22 cellular contexts compared by ENCODE assay signal in genomic region chr7:130153251-130153908, GRCh38. TPM values are rescaled to one million over a fixed set of nuclear protein-coding genes. Genes with fewer than 3 reads are reported as not detected.
DNase-seq lines count a peak whose midpoint lies in the region; ATAC-seq and TF ChIP-seq lines count a peak whose summit lies in the region.
"Had no signal": no experiment of that assay in that cellular context is flagged by ENCODE, and none has a peak within 500 bp of the region (broad histone marks: within the 10 kb centered on the region; RNA-seq: fewer than 3 reads in every experiment).

No MANE protein-coding gene starts in this region.

- H3K9me3 Mint-ChIP-seq in MCF 10A (ENCODE audit: unreplicated experiment): no peaks in the 10 kb centered on the region
- H3K9me3 Mint-ChIP-seq: CD4-positive, alpha-beta T cell had no signal

- H3K4me1 ChIP-seq in breast epithelium (peaks cover 4 to 5% of the 10 kb centered on the region in 2 donors), A673 (ENCODE audit: insufficient read depth, low read length, poor library complexity, severe bottlenecking) (no peaks in the 10 kb centered on the region), HAP-1 (no peaks in the 10 kb centered on the region), stomach (peaks cover 5 to 29% (median 21%) of the 10 kb centered on the region in 4 donors)

- CTCF ChIA-PET in MCF 10A (lab: Yijun Ruan, JAX) (interaction anchor here (0.5 to 0.6 kb wide), 4 partner anchors 12 to 661 kb away, joined by 3 to 4 read pairs (median 3); no protein-coding TSS in a partner anchor), A673 (lab: Charles Lee) (no interaction called here)

- DNase-seq in breast epithelium (ENCODE audit: low spot score in 2 of 2) (no peak), MCF 10A (ENCODE audit: unreplicated experiment) (no peak), omental fat pad (ENCODE audit: low spot score) (no peak), NCI-H2107 treated with DMSO at 0.1 percent for 48 hours (lab: John Stamatoyannopoulos, UW; ENCODE audit: unreplicated experiment) (no peak), A673 (ENCODE audit: low spot score) (no peak), HAP-1 (ENCODE audit: low spot score in 2 of 2) (no peak), stomach (no peak)
- DNase-seq: ACHN; activated CD8-positive, alpha-beta T cell treated with anti-CD3 and anti-CD28 coated beads, Interleukin-2, amount 10 ng/mL, durations not matched to agents 7 days and 5 days; activated naive CD8-positive, alpha-beta T cell treated with anti-CD3 and anti-CD28 coated beads for 36 hours; CD4-positive, alpha-beta T cell; left ventricle myocardium inferior; posterior cingulate gyrus; T-helper 17 cell; WERI-Rb-1 had no signal

- peak; percentile 37 for ATAC-seq in esophagus mucosa
- ATAC-seq in omental fat pad (ENCODE audit: low FRiP score): peak; percentile 7
- ATAC-seq: activated CD8-positive, alpha-beta T cell treated with anti-CD3 and anti-CD28 coated beads, Interleukin-2, amount 10 ng/mL, durations not matched to agents 7 days and 5 days had no signal

- H3K9me3 ChIP-seq in breast epithelium: no peaks in the 10 kb centered on the region
- no peaks in the 10 kb centered on the region for H3K9me3 ChIP-seq in A673 (ENCODE audit: low read depth, low read length, poor library complexity, severe bottlenecking)
- H3K9me3 ChIP-seq in HAP-1: no peaks in the 10 kb centered on the region
- H3K9me3 ChIP-seq in stomach: peaks cover 0 to 9% (median 0%) of the 10 kb centered on the region in 4 donors
- H3K9me3 ChIP-seq: MG63, testis had no signal

- H3K36me3 ChIP-seq in breast epithelium (no peaks in the 10 kb centered on the region), A673 (ENCODE audit: insufficient read depth, low read length, poor library complexity, severe bottlenecking) (no peaks in the 10 kb centered on the region), HAP-1 (replicated peaks) (no peaks in the 10 kb centered on the region), stomach (peaks cover 0 to 11% (median 3%) of the 10 kb centered on the region in 4 donors)
- H3K36me3 ChIP-seq: left ventricle myocardium inferior, MG63, WERI-Rb-1 had no signal

- TF ChIP-seq EP300 in stomach (IDR thresholded peaks at IDR 0.05): no peak

- no peak overlapping the region for H3K4me3 Mint-ChIP-seq in MCF 10A (ENCODE audit: unreplicated experiment)
- H3K4me3 Mint-ChIP-seq: activated CD8-positive, alpha-beta T cell treated with anti-CD3 and anti-CD28 coated beads, Interleukin-2, amount 10 ng/mL, durations not matched to agents 7 days and 5 days; activated naive CD8-positive, alpha-beta T cell treated with anti-CD3 and anti-CD28 coated beads for 36 hours; CD4-positive, alpha-beta T cell; T-helper 17 cell had no signal

- TF ChIP-seq POLR2A in breast epithelium (IDR thresholded peaks at IDR 0.05) (no peak), stomach (IDR thresholded peaks at IDR 0.05) (no peak)

- peaks cover 5% of the 10 kb centered on the region for H3K36me3 Mint-ChIP-seq in MCF 10A (ENCODE audit: insufficient read depth, unreplicated experiment)

- in situ Hi-C loops in HAP-1 (cut with MboI; ENCODE audit: low sequenced_read_pairs): no loop called here

- H3K4me1 Mint-ChIP-seq in MCF 10A (ENCODE audit: insufficient read depth, unreplicated experiment): no peaks in the 10 kb centered on the region
- H3K4me1 Mint-ChIP-seq: activated naive CD8-positive, alpha-beta T cell treated with anti-CD3 and anti-CD28 coated beads for 36 hours; T-helper 17 cell had no signal

- H3K27ac Mint-ChIP-seq in MCF 10A (ENCODE audit: low read depth, unreplicated experiment): no peak overlapping the region
- H3K27ac Mint-ChIP-seq: activated CD8-positive, alpha-beta T cell treated with anti-CD3 and anti-CD28 coated beads, Interleukin-2, amount 10 ng/mL, durations not matched to agents 7 days and 5 days; activated naive CD8-positive, alpha-beta T cell treated with anti-CD3 and anti-CD28 coated beads for 36 hours; CD4-positive, alpha-beta T cell; T-helper 17 cell had no signal

- WGBS in stomach, 5 donors: 63 to 85% (median 64%) methylated on average over 15 to 27 of the region's 27 CpGs

- H3K27me3 ChIP-seq in breast epithelium (no peaks in the 10 kb centered on the region), A673 (replicated peaks; ENCODE audit: insufficient read depth, low read depth, low read length, poor library complexity) (no peaks in the 10 kb centered on the region), HAP-1 (ENCODE audit: low read depth) (no peaks in the 10 kb centered on the region), stomach (no peaks in the 10 kb centered on the region)
- H3K27me3 ChIP-seq: MG63, testis had no signal

- intact Hi-C loops in breast epithelium (cut with DNase I; ENCODE audit: low total_unique reads) (no loop called here), MCF 10A (cut with micrococcal nuclease) (no loop called here), A673 (cut with micrococcal nuclease; ENCODE audit: unreplicated experiment) (no loop called here), stomach (cut with DNase I; ENCODE audit: low total_unique reads) (no loop called here)

- H3K4me3 ChIP-seq in breast epithelium (peak overlapping the region in 2 of 3 donors; percentile 14 to 34), A673 (ENCODE audit: low read depth, low read length, poor library complexity, severe bottlenecking) (no peak overlapping the region), HAP-1 (no peak overlapping the region), stomach (no peak overlapping the region)
- H3K4me3 ChIP-seq: left ventricle myocardium inferior, MG63, testis had no signal

- H3K27ac ChIP-seq in breast epithelium (peak overlapping the region in 1 of 2 donors; percentile 33), A673 (ENCODE audit: low read depth, low read length, poor library complexity, severe bottlenecking) (no peak overlapping the region), stomach (peak overlapping the region in 2 of 5 donors; percentile 42 to 50)
- H3K27ac ChIP-seq: left ventricle myocardium inferior, testis, WERI-Rb-1 had no signal

- no peaks in the 10 kb centered on the region for H3K27me3 Mint-ChIP-seq in MCF 10A (ENCODE audit: insufficient read depth, unreplicated experiment)
- H3K27me3 Mint-ChIP-seq: CD4-positive, alpha-beta T cell; T-helper 17 cell had no signal

- TF ChIP-seq CTCF in breast epithelium (IDR thresholded peaks at IDR 0.05): no peak
- no peak for TF ChIP-seq CTCF in MCF 10A (IDR thresholded peaks at IDR 0.05; ENCODE audit: unreplicated experiment)
- no peak for TF ChIP-seq CTCF in omental fat pad (IDR thresholded peaks at IDR 0.05)
- no peak for TF ChIP-seq CTCF in A673 (conservative IDR thresholded peaks at IDR 0.05; ENCODE audit: low read depth, low read length)
- TF ChIP-seq CTCF in stomach (IDR thresholded peaks at IDR 0.05): no peak

- POLR2A ChIA-PET in MCF 10A (lab: Yijun Ruan, JAX) (no interaction called here), A673 (lab: Charles Lee; ENCODE audit: low non-redundant PET) (no interaction called here)

- BruUV-seq in MCF 10A (replicated peaks; lab: Mats Ljungman, UMichigan) (no TSS peak), A673 (replicated peaks; lab: Mats Ljungman, UMichigan) (no TSS peak)

RNA-seq across cellular contexts. Expression of gene TMEM209, which starts 51.8 kb away (rescaled TPM):
- total RNA-seq in breast epithelium (10 to 100 TPM in 2 of 3 donors, 1 to 10 TPM in 1; 9.0 to 15.7 (median 13.8) TPM), MCF 10A (2022) (38.3 and 45.3 TPM in 2 replicates), esophagus mucosa (14.9 TPM), omental fat pad (10 to 100 TPM in 3 of 4 donors, 1 to 10 TPM in 1; 8.9 to 17.2 (median 10.6) TPM), A673 (2021) (45.8 and 46.7 TPM in 2 replicates), stomach (10 to 100 TPM in 4 of 5 donors, 1 to 10 TPM in 1; 6.1 to 24.6 (median 13.2) TPM)
- polyA plus RNA-seq in stomach: 1 to 10 TPM; 3.2 to 5.2 (median 4.3) TPM

RNA-seq across cellular contexts. Expression of gene SSMEM1, which starts 54.3 kb away (rescaled TPM):
- not detected for total RNA-seq in breast epithelium
- total RNA-seq in MCF 10A (2022): not detected in 2 replicates
- not detected for total RNA-seq in esophagus mucosa
- total RNA-seq in omental fat pad: under 1 TPM in 1 of 4 donors, not detected in 3; 0.44 TPM
- total RNA-seq in A673 (2021): not detected in 2 replicates
- not detected for total RNA-seq in stomach
- polyA plus RNA-seq in stomach: not detected
- total RNA-seq: activated CD8-positive, alpha-beta T cell treated with anti-CD3 and anti-CD28 coated beads, Interleukin-2, amount 10 ng/mL, durations not matched to agents 7 days and 5 days; activated naive CD8-positive, alpha-beta T cell treated with anti-CD3 and anti-CD28 coated beads for 36 hours; bronchial epithelial cell; CD4-positive, alpha-beta T cell; Daoy; dermis microvascular lymphatic vessel endothelial cell; epithelial cell of proximal tubule; left ventricle myocardium inferior; T-helper 17 cell had no signal

Comparison
In these comparisons a context has a peak if more than half of its experiments do, and no peak if none do; other contexts are left out.
1. H3K4me3 ChIP-seq: peak in breast epithelium (2 of 3); none in A673 (single experiment), HAP-1 (single experiment) and stomach (0 of 4).